In genomic region chr15:51483985-51484384, GRCh38 we compare ENCODE assay signal across 8 cellular contexts.
"Had no signal": no experiment of that assay in that cellular context is flagged by ENCODE, and none has a peak within 500 bp of the region (broad histone marks: within the 10 kb centered on the region; RNA-seq: fewer than 3 reads in every experiment).

No MANE protein-coding gene starts in this region.

- H2AFZ ChIP-seq: GM23248 had no signal

- H3K9ac ChIP-seq: GM23248 had no signal

- DNase-seq: GM23248, GOT3, H7, HFFc6, KBM-7 had no signal

- ATAC-seq: HCT116 had no signal

- H3K4me3 ChIP-seq: GM23248, HAP-1 had no signal

- H3K27ac ChIP-seq: GM23248, HL-60 had no signal

- H3K4me1 ChIP-seq: HAP-1 had no signal
